In the genomic region with DNA sequence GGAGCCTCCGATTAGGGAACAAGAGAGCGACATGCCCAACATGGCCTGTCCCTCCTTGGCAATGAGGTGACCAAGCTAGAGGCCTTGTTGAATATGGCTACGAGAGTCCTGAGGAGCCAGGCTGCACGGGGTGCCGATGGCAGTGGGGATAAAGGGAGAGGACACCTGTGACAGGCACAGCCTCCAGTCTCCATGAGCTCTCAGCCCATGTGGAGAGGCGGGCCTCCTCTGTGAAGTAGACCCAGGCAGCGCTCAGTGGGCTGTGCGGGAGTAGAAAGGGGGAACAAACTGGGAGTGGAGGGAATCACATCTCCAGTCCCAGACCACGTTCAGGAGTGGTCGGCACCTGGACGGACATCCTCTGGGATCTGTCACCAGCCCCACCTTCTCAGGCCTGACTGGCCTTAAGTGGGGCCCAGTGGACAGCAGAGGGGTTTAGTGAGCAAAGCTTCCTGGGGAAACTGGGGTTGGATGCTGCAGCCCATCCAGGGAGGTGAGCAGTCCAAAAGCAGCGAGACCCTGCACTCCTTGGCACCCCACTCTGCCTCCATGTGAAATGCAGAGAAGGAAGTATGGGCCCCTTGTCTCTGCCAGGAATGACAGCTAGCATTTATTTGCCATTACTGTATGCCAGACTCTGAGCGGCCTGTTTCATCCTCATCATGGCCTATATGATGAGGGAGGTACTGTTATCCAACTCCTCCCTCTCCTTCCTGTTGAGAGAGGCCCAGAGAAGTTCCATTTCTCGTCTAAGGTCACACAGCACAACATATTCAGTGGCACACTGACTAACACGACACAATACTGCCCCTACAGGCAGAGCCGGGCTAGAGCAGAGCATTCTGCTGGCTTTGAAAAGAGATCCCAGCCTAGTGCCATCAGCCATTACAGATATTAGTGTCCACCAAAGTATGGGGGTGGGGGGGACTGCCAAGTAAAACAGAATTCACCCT, we compare ENCODE assay signal across 9 cellular contexts. TPM values are rescaled to one million over a fixed set of nuclear protein-coding genes. Genes with fewer than 3 reads are reported as not detected.
DNase-seq lines count a peak whose midpoint lies in the region; ATAC-seq and TF ChIP-seq lines count a peak whose summit lies in the region.
"Had no signal": no experiment of that assay in that cellular context is flagged by ENCODE, and none has a peak within 500 bp of the region (broad histone marks: within the 10 kb centered on the region; RNA-seq: fewer than 3 reads in every experiment).

No MANE protein-coding gene starts in this region.

- H3K4me3 Mint-ChIP-seq in activated T-helper 17 cell treated with anti-CD3 and anti-CD28 coated beads, Interleukin-2, amount 50 U/mL, for 72 hours: no peak overlapping the region
- H3K4me3 Mint-ChIP-seq: activated naive CD8-positive, alpha-beta T cell had no signal

- POLR2A ChIA-PET in Panc1 (lab: Charles Lee): interaction anchor here (0.5 kb wide), 1 partner anchor 24 kb away, joined by 3 read pairs; no protein-coding TSS in a partner anchor

- CTCF ChIA-PET in Panc1 (lab: Charles Lee): interaction anchor here (0.5 to 2.1 kb wide), 9 partner anchors 22 to 128 kb away, joined by 3 to 13 read pairs (median 5); a partner anchor contains a TSS

- H3K27me3 ChIP-seq in Panc1 (ENCODE audit: control insufficient read depth, insufficient read depth, low read length) (no peaks in the 10 kb centered on the region), osteoblast (ENCODE audit: insufficient read depth, low read length) (no peaks in the 10 kb centered on the region), transverse colon (peaks cover 11% of the 10 kb centered on the region)

- H4K20me1 ChIP-seq in osteoblast (ENCODE audit: insufficient read depth, low read length): no peaks in the 10 kb centered on the region

- H3K4me3 ChIP-seq in Panc1 (ENCODE audit: low read depth in 2 of 2, low read length in 2 of 2) (no peak overlapping the region), osteoblast (ENCODE audit: insufficient read depth, low read length) (peak overlapping the region; percentile 47), transverse colon (no peak overlapping the region)

- H3K79me2 ChIP-seq in osteoblast (ENCODE audit: insufficient read depth, low read length): peaks cover 44% of the 10 kb centered on the region

- no peak overlapping the region for H3K27ac ChIP-seq in Panc1 (ENCODE audit: low read length)
- H3K27ac ChIP-seq in osteoblast (ENCODE audit: low read depth, low read length): peak overlapping the region; percentile 94
- peak overlapping the region; percentile 45 to 81 (median 68) for H3K27ac ChIP-seq in transverse colon

- H3K36me3 ChIP-seq in Panc1 (ENCODE audit: control insufficient read depth, insufficient read depth, low read length) (no peaks in the 10 kb centered on the region), osteoblast (ENCODE audit: insufficient read depth, low read length) (no peaks in the 10 kb centered on the region), transverse colon (no peaks in the 10 kb centered on the region)

- intact Hi-C loops in Panc1 (cut with micrococcal nuclease; ENCODE audit: unreplicated experiment) (no loop called here), transverse colon (cut with DNase I; ENCODE audit: low total_unique reads) (no loop called here)

- TF ChIP-seq EP300 in transverse colon (IDR thresholded peaks at IDR 0.05; ENCODE audit: low read depth): no peak

- TF ChIP-seq POLR2A in transverse colon (IDR thresholded peaks at IDR 0.05): no peak

- no peaks in the 10 kb centered on the region for H3K36me3 Mint-ChIP-seq in activated T-helper 17 cell treated with anti-CD3 and anti-CD28 coated beads, Interleukin-2, amount 50 U/mL, for 72 hours (ENCODE audit: low read depth)
- H3K36me3 Mint-ChIP-seq: activated naive CD8-positive, alpha-beta T cell had no signal

- peaks cover 13% of the 10 kb centered on the region for H3K27me3 Mint-ChIP-seq in activated T-helper 17 cell treated with anti-CD3 and anti-CD28 coated beads, Interleukin-2, amount 50 U/mL, for 72 hours

- ATAC-seq in HG03066 (IDR thresholded peaks at IDR 0.05; ENCODE audit: low read depth, unreplicated experiment): peak; percentile 73
- peak; percentile 75 for ATAC-seq in Panc1
- peak; percentile 85 for ATAC-seq in activated T-helper 17 cell treated with anti-CD3 and anti-CD28 coated beads, Interleukin-2, amount 50 U/mL, for 72 hours (replicated peaks)
- ATAC-seq in GM18520 (IDR thresholded peaks at IDR 0.05; ENCODE audit: unreplicated experiment): no peak

- H3K27ac Mint-ChIP-seq in activated T-helper 17 cell treated with anti-CD3 and anti-CD28 coated beads, Interleukin-2, amount 50 U/mL, for 72 hours: no peak overlapping the region
- H3K27ac Mint-ChIP-seq: activated naive CD8-positive, alpha-beta T cell had no signal

- WGBS in transverse colon (ENCODE audit: low coverage in 1 of 2), 2 donors: 69 to 86% methylated on average over 6 to 16 of the region's 16 CpGs

- H2AFZ ChIP-seq in osteoblast (ENCODE audit: low read length): no peak overlapping the region

- peaks cover 7% of the 10 kb centered on the region for H3K4me1 Mint-ChIP-seq in activated T-helper 17 cell treated with anti-CD3 and anti-CD28 coated beads, Interleukin-2, amount 50 U/mL, for 72 hours

- TF ChIP-seq CTCF in Panc1 (IDR thresholded peaks at IDR 0.05) (peak; percentile 93), osteoblast (IDR thresholded peaks at IDR 0.05; ENCODE audit: extremely low read depth, low read depth, low read length) (peak; percentile 97), transverse colon (IDR thresholded peaks at IDR 0.05) (peak; percentile 67 to 74 (median 69))

- peak overlapping the region; percentile 59 for H3K4me2 ChIP-seq in osteoblast (ENCODE audit: insufficient read depth, low read length)

- no peaks in the 10 kb centered on the region for H3K9me3 ChIP-seq in Panc1 (ENCODE audit: control insufficient read depth, insufficient read depth, low read depth, low read length)
- no peaks in the 10 kb centered on the region for H3K9me3 ChIP-seq in osteoblast (ENCODE audit: low read depth, low read length)
- no peaks in the 10 kb centered on the region for H3K9me3 ChIP-seq in transverse colon

- no TSS peak for BruUV-seq in Panc1 (replicated peaks; lab: Mats Ljungman, UMichigan)

- peak; percentile 28 for DNase-seq in DMS114 treated with DMSO at 0.1 percent for 48 hours (lab: John Stamatoyannopoulos, UW; ENCODE audit: unreplicated experiment)
- DNase-seq in Panc1 (ENCODE audit: low read depth, low spot score): peak; percentile 57
- DNase-seq in germinal center (ENCODE audit: low spot score): peak; percentile 63
- peak; percentile 95 for DNase-seq in osteoblast (ENCODE audit: insufficient read length, low spot score, missing footprints)
- peak; percentile 73 for DNase-seq in transverse colon

- in situ Hi-C loops in Panc1 (cut with HindIII; ENCODE audit: low pct_unique_long_range_greater_than_20kb, low sequenced_read_pairs) (loop anchor here (5.0 kb wide), 1 partner anchor 52 kb away; no protein-coding TSS in a partner anchor), transverse colon (cut with MboI; ENCODE audit: low pct_ligation_motif_present in 1 of 4, low pct_unique_long_range_greater_than_20kb in 1 of 4, low sequenced_read_pairs in 3 of 4) (loop anchor here in 3 of 4 donors (5.0 to 10.0 kb wide), 2 partner anchors 62 to 65 kb away; a partner anchor contains a TSS)

- H3K9me3 Mint-ChIP-seq in activated T-helper 17 cell treated with anti-CD3 and anti-CD28 coated beads, Interleukin-2, amount 50 U/mL, for 72 hours: no peaks in the 10 kb centered on the region

- H3K4me1 ChIP-seq in Panc1 (ENCODE audit: control insufficient read depth, insufficient read depth, low read length): peaks cover 38% of the 10 kb centered on the region
- H3K4me1 ChIP-seq in osteoblast (ENCODE audit: insufficient read depth, low read length): peaks cover 77% of the 10 kb centered on the region
- peaks cover 20 to 46% (median 31%) of the 10 kb centered on the region in 4 donors for H3K4me1 ChIP-seq in transverse colon

RNA-seq across cellular contexts. Expression of a gene that starts 4.5 kb away (rescaled TPM):
- 0.54 TPM for total RNA-seq in Panc1 (2021; ENCODE audit: unreplicated experiment)
- 0.58 TPM for polyA plus RNA-seq in Panc1 (2012; ENCODE audit: insufficient read length)
- total RNA-seq in activated T-helper 17 cell treated with anti-CD3 and anti-CD28 coated beads, Interleukin-2, amount 50 U/mL, for 72 hours: under 1 TPM in 1 of 2 donors, not detected in 1; 0.16 TPM
- under 0.01 and 0.36 TPM in 2 replicates for total RNA-seq in osteoblast
- total RNA-seq in transverse colon: 1 to 10 TPM in 2 of 4 donors, not detected in 2; 1.9 to 3.7 TPM

Comparison
In these comparisons a context has a peak if more than half of its experiments do, and no peak if none do; other contexts are left out.
1. DNase-seq: peak in every context shown above with its lines; median percentile 95 in osteoblast; 73 in transverse colon; 63 in germinal center; 57 in Panc1; 28 in DMS114 treated with DMSO at 0.1 percent for 48 hours.